ENCODE assay signal across 1 cellular context in the genomic region with DNA sequence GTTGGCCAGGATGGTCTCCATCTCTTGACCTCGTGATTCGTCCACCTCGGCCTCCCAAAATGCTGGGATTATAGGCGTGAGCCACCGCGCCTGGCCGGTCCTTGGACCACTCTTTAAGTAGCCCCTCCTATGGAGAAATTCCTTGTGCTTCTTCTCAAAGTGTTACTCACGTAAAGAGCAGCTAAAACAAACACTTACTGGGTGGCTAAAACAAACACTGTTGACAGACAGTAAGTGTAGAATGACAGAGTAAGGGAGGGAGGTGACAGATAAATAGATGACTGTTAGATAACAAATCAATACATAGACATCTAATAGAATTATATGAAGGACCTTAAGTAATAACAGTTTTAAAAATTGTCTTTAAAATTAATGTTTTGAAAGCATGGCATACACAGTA.
TF ChIP-seq lines count a peak whose summit lies in the region.

No MANE protein-coding gene starts in this region.

TF ChIP-seq in SK-N-SH treated with all-trans-retinoic acid at 6 μM for 48 hours, 23 proteins besides CTCF, POLR2A, EP300 and RAD21 (continued from another document):
- TF ChIP-seq, protein P1, sequence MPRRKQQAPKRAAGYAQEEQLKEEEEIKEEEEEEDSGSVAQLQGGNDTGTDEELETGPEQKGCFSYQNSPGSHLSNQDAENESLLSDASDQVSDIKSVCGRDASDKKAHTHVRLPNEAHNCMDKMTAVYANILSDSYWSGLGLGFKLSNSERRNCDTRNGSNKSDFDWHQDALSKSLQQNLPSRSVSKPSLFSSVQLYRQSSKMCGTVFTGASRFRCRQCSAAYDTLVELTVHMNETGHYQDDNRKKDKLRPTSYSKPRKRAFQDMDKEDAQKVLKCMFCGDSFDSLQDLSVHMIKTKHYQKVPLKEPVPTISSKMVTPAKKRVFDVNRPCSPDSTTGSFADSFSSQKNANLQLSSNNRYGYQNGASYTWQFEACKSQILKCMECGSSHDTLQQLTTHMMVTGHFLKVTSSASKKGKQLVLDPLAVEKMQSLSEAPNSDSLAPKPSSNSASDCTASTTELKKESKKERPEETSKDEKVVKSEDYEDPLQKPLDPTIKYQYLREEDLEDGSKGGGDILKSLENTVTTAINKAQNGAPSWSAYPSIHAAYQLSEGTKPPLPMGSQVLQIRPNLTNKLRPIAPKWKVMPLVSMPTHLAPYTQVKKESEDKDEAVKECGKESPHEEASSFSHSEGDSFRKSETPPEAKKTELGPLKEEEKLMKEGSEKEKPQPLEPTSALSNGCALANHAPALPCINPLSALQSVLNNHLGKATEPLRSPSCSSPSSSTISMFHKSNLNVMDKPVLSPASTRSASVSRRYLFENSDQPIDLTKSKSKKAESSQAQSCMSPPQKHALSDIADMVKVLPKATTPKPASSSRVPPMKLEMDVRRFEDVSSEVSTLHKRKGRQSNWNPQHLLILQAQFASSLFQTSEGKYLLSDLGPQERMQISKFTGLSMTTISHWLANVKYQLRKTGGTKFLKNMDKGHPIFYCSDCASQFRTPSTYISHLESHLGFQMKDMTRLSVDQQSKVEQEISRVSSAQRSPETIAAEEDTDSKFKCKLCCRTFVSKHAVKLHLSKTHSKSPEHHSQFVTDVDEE (CRISPR knock-in tag; IDR thresholded peaks at IDR 0.05): no peak
- TF ChIP-seq CSDC2 (CRISPR knock-in tag; IDR thresholded peaks at IDR 0.05): no peak
